Comparison of ENCODE assay signal across 22 cellular contexts in the genomic region with DNA sequence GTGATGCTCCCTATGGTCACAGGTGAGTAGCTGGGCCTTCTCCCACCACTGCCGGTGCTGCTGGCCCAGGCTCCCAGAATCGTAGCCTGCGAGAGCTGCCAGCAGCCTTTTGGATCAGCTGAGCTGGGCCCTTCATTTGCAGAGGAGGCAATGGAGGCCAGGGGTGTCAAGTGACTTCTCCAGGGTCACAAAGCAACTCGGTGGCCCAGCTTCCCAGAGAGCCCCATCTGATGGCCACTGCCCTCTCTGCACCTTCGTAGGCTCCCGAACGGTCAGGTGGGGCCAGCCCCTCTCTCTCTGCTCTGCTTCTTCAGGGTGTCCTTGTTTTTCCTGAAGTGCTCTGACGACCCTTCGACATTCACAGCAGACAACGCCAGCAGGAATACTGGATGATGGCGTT. TPM values are rescaled to one million over a fixed set of nuclear protein-coding genes. Genes with fewer than 3 reads are reported as not detected.
A peak's percentile ranks its signal among the peaks of the same experiment; 100 is the strongest.
DNase-seq lines count a peak whose midpoint lies in the region; FAIRE-seq and TF ChIP-seq lines count a peak whose summit lies in the region.
"Had no signal": no experiment of that assay in that cellular context is flagged by ENCODE, and none has a peak within 500 bp of the region (broad histone marks: within the 10 kb centered on the region; RNA-seq: fewer than 3 reads in every experiment).

No MANE protein-coding gene starts in this region.

- no TSS peak for BruUV-seq in A673 (replicated peaks; lab: Mats Ljungman, UMichigan)

- H3K23ac ChIP-seq in H1 (ENCODE audit: insufficient read length): no peak overlapping the region
- no peak overlapping the region for H3K23ac ChIP-seq in trophoblast cell (ENCODE audit: low read length)

- H3K18ac ChIP-seq in H1 (ENCODE audit: extremely low read depth, low read length) (no peak overlapping the region), trophoblast cell (ENCODE audit: low read length) (peak overlapping the region; percentile 65)

- no peaks in the 10 kb centered on the region for H4K20me1 ChIP-seq in BLaER1
- no peaks in the 10 kb centered on the region for H4K20me1 ChIP-seq in H1 (replicated peaks in 1 of 2; ENCODE audit: control insufficient read depth in 1 of 2, insufficient read depth in 2 of 2, low read length in 2 of 2)

- H3K4me3 ChIP-seq in BLaER1 (no peak overlapping the region), NT2/D1 (ENCODE audit: insufficient read length, low read depth) (no peak overlapping the region), H1 (ENCODE audit: extremely low read depth in 1 of 4, insufficient read depth in 2 of 4, low read depth in 3 of 4, low read length in 4 of 4) (no peak overlapping the region), trophoblast cell (ENCODE audit: low read depth, low read length) (no peak overlapping the region), A673 (ENCODE audit: low read depth, low read length, poor library complexity, severe bottlenecking) (no peak overlapping the region)
- H3K4me3 ChIP-seq: uterus had no signal

- H3K27me3 ChIP-seq in BLaER1 (no peaks in the 10 kb centered on the region), NT2/D1 (ENCODE audit: insufficient read depth, insufficient read length) (no peaks in the 10 kb centered on the region), H1 (replicated peaks in 1 of 4; ENCODE audit: control insufficient read depth in 3 of 4, extremely low read depth in 1 of 4, insufficient read depth in 3 of 4, low read length in 3 of 4) (no peaks in the 10 kb centered on the region; a peak in 1 of 7 replicates), trophoblast cell (ENCODE audit: insufficient read depth, low read length) (no peaks in the 10 kb centered on the region), A673 (replicated peaks; ENCODE audit: insufficient read depth, low read depth, low read length, poor library complexity) (no peaks in the 10 kb centered on the region)
- H3K27me3 ChIP-seq: uterus had no signal

- H3K27ac Mint-ChIP-seq in activated naive CD4-positive, alpha-beta T cell treated with anti-CD3 and anti-CD28 coated beads, Interleukin-2, amount 10 ng/mL, durations not matched to agents 7 days and 5 days: no peak overlapping the region
- H3K27ac Mint-ChIP-seq: activated T-cell treated with anti-CD3 and anti-CD28 coated beads, Interleukin-2, amount 50 U/mL, for 72 hours had no signal

- H3K9me3 ChIP-seq in BLaER1: no peaks in the 10 kb centered on the region
- no peaks in the 10 kb centered on the region for H3K9me3 ChIP-seq in NT2/D1 (ENCODE audit: insufficient read depth, low read length)
- H3K9me3 ChIP-seq in H1 (ENCODE audit: insufficient read depth in 2 of 2, low read depth in 1 of 2, low read length in 1 of 2): no peaks in the 10 kb centered on the region
- no peaks in the 10 kb centered on the region for H3K9me3 ChIP-seq in trophoblast cell (ENCODE audit: insufficient read depth, low read depth, low read length)
- H3K9me3 ChIP-seq in A673 (ENCODE audit: low read depth, low read length, poor library complexity, severe bottlenecking): no peaks in the 10 kb centered on the region
- H3K9me3 ChIP-seq: uterus had no signal

- 88% methylated on average over 11 of the region's 11 CpGs; no CpG with 5 or more reads in 1 of the 2 experiments for WGBS in H1 (ENCODE audit: extremely low coverage in 1 of 2, insufficient coverage in 1 of 2, insufficient read length in 1 of 2, insufficient replicate concordance in 2 of 2, low coverage in 1 of 2, low lambda C conversion rate in 2 of 2, missing lambda C conversion rate in 1 of 2), 2 experiments
- WGBS in trophoblast cell (ENCODE audit: extremely low coverage, insufficient coverage, insufficient read length): no CpG with 5 or more reads among the region's 11 CpGs

- no peak overlapping the region for H3K4me3 Mint-ChIP-seq in activated naive CD4-positive, alpha-beta T cell treated with anti-CD3 and anti-CD28 coated beads, Interleukin-2, amount 10 ng/mL, durations not matched to agents 7 days and 5 days
- H3K4me3 Mint-ChIP-seq: activated T-cell treated with anti-CD3 and anti-CD28 coated beads, Interleukin-2, amount 50 U/mL, for 72 hours had no signal

- H4K91ac ChIP-seq in H1 (replicated peaks; ENCODE audit: insufficient read length, low read length) (peak overlapping the region; percentile 17), trophoblast cell (ENCODE audit: low read depth, low read length) (peak overlapping the region; percentile 89)

- H2BK20ac ChIP-seq in H1 (ENCODE audit: low read length): no peak overlapping the region

- no peak overlapping the region for H3K56ac ChIP-seq in H1 (replicated peaks; ENCODE audit: insufficient read length, low read depth, low read length)

- H3K4ac ChIP-seq in H1 (replicated peaks; ENCODE audit: insufficient read length, low read depth, low read length): no peak overlapping the region
- H3K4ac ChIP-seq in trophoblast cell (ENCODE audit: low read depth, low read length): peak overlapping the region; percentile 44

- peaks cover 7% of the 10 kb centered on the region for H3K4me1 Mint-ChIP-seq in activated naive CD4-positive, alpha-beta T cell treated with anti-CD3 and anti-CD28 coated beads, Interleukin-2, amount 10 ng/mL, durations not matched to agents 7 days and 5 days

- H3K9me3 Mint-ChIP-seq in activated naive CD4-positive, alpha-beta T cell treated with anti-CD3 and anti-CD28 coated beads, Interleukin-2, amount 10 ng/mL, durations not matched to agents 7 days and 5 days: no peaks in the 10 kb centered on the region
- H3K9me3 Mint-ChIP-seq: activated T-cell treated with anti-CD3 and anti-CD28 coated beads, Interleukin-2, amount 50 U/mL, for 72 hours; CD8-positive, alpha-beta memory T cell had no signal

- TF ChIP-seq RAD21 in H1 (IDR thresholded peaks at IDR 0.05 in 1 of 2, conservative IDR thresholded peaks at IDR 0.05 in 1 of 2; ENCODE audit: low read depth in 2 of 2, low read length in 2 of 2): 0 out of 4 replicates have a peak, but pooled peaks of 1 of the 2 experiments have one; percentile 7

- H2BK5ac ChIP-seq in H1 (ENCODE audit: low read depth, low read length) (0 out of 2 replicates have a peak overlapping the region, but pooled peaks have one; percentile 0), trophoblast cell (ENCODE audit: low read depth, low read length, poor library complexity) (peak overlapping the region; percentile 63)

- no peaks in the 10 kb centered on the region for H3K23me2 ChIP-seq in H1 (ENCODE audit: low read depth, low read length)

- 0 out of 2 replicates have a peak overlapping the region, but pooled peaks have one; percentile 9 for H2BK12ac ChIP-seq in H1 (ENCODE audit: low read depth, low read length)
- H2BK12ac ChIP-seq in trophoblast cell (ENCODE audit: low read length): peak overlapping the region; percentile 97

- DNase-seq in NT2/D1 (ENCODE audit: low read depth, low spot score): no peak
- no peak for DNase-seq in H1 (ENCODE audit: low read depth in 1 of 2, low spot score in 2 of 2)
- no peak for DNase-seq in trophoblast cell
- DNase-seq in DMS 273 treated with DMSO at 0.1 percent for 48 hours (lab: John Stamatoyannopoulos, UW): no peak
- DNase-seq in A673 (ENCODE audit: low spot score): no peak
- no peak for DNase-seq in activated naive CD4-positive, alpha-beta T cell treated with anti-CD3 and anti-CD28 coated beads, Interleukin-2, amount 10 ng/mL, durations not matched to agents 7 days and 5 days
- no peak for DNase-seq in GM10266 (ENCODE audit: extremely low spot score)
- DNase-seq: activated naive CD4-positive, alpha-beta T cell treated with anti-CD3 and anti-CD28 coated beads, Interleukin-2, amount 50 U/mL, for 16 hours; activated T-cell treated with anti-CD3 and anti-CD28 coated beads, Interleukin-2, amount 50 U/mL, for 72 hours; CD8-positive, alpha-beta memory T cell; cerebellar nuclear complex; DMS79; NCI-H1105; NCI-H2029 treated with DMSO at 0.1 percent for 48 hours; NCI-H446 treated with DMSO at 0.1 percent for 48 hours; NK-92 treated with Interleukin-12 subunit alpha and Interleukin-12 subunit beta, amount 100 ng/mL, for 24 hours; stimulated activated CD8-positive, alpha-beta memory T cell treated with anti-CD3 and anti-CD28 coated beads, Interleukin-4, amount 100 ng/mL, for 48 hours; uterus had no signal

- intact Hi-C loops in A673 (cut with micrococcal nuclease; ENCODE audit: unreplicated experiment): no loop called here

- H4K5ac ChIP-seq in H1 (ENCODE audit: insufficient read length, low read depth, low read length): no peak overlapping the region

- no peak for TF ChIP-seq EP300 in H1 (IDR thresholded peaks at IDR 0.05; ENCODE audit: borderline replicate concordance in 1 of 2, low read depth in 2 of 2, low read length in 2 of 2)

- H3K14ac ChIP-seq in H1 (ENCODE audit: insufficient read length) (no peak overlapping the region), trophoblast cell (ENCODE audit: low read length) (peak overlapping the region; percentile 57)

- H3K4me1 ChIP-seq in BLaER1: peaks cover 70% of the 10 kb centered on the region
- H3K4me1 ChIP-seq in NT2/D1 (ENCODE audit: insufficient read depth, insufficient read length): peaks cover 54% of the 10 kb centered on the region
- H3K4me1 ChIP-seq in H1 (replicated peaks in 1 of 4; ENCODE audit: control insufficient read depth in 3 of 4, insufficient read depth in 4 of 4, low read length in 3 of 4): peaks cover 0 to 23% (median 19%) of the 10 kb centered on the region in 4 experiments; a peak in 5 of 7 replicates
- H3K4me1 ChIP-seq in trophoblast cell (ENCODE audit: control insufficient read depth in 1 of 2, insufficient read depth in 2 of 2, low read length in 2 of 2): peaks cover 69 to 81% of the 10 kb centered on the region in 2 experiments
- peaks cover 10% of the 10 kb centered on the region for H3K4me1 ChIP-seq in A673 (ENCODE audit: insufficient read depth, low read length, poor library complexity, severe bottlenecking)

- H3K9ac ChIP-seq in BLaER1 (no peak overlapping the region), NT2/D1 (ENCODE audit: insufficient read length, low read depth) (peak overlapping the region; percentile 51), H1 (replicated peaks in 1 of 4; ENCODE audit: extremely low read depth in 1 of 4, low read depth in 3 of 4, low read length in 3 of 4) (no peak overlapping the region), trophoblast cell (ENCODE audit: low read length) (no peak overlapping the region)

- H3K36me3 ChIP-seq in BLaER1 (no peaks in the 10 kb centered on the region), NT2/D1 (ENCODE audit: insufficient read depth, insufficient read length, low read length) (no peaks in the 10 kb centered on the region), H1 (ENCODE audit: control insufficient read depth in 2 of 4, insufficient read depth in 4 of 4, low read length in 3 of 4) (no peaks in the 10 kb centered on the region), trophoblast cell (ENCODE audit: control insufficient read depth in 1 of 2, insufficient read depth in 2 of 2, low read length in 2 of 2) (no peaks in the 10 kb centered on the region), A673 (ENCODE audit: insufficient read depth, low read length, poor library complexity, severe bottlenecking) (no peaks in the 10 kb centered on the region)
- H3K36me3 ChIP-seq: uterus had no signal

- TF ChIP-seq POLR2A in H1 (IDR thresholded peaks at IDR 0.05; ENCODE audit: control extremely low read depth in 1 of 2, low read depth in 2 of 2, low read length in 2 of 2): no peak

- H3K27ac ChIP-seq in BLaER1: peak overlapping the region; percentile 18; the same call in 1 of the 2 replicates
- no peak overlapping the region for H3K27ac ChIP-seq in H1 (ENCODE audit: low read depth, low read length)
- peak overlapping the region; percentile 76 for H3K27ac ChIP-seq in trophoblast cell (ENCODE audit: low read depth, low read length)
- no peak overlapping the region for H3K27ac ChIP-seq in A673 (ENCODE audit: low read depth, low read length, poor library complexity, severe bottlenecking)
- H3K27ac ChIP-seq: uterus had no signal

- H4K8ac ChIP-seq in H1 (ENCODE audit: extremely low read depth, insufficient read depth, low read length) (peak overlapping the region; percentile 51; the same call in 1 of the 2 replicates), trophoblast cell (ENCODE audit: low read depth, low read length) (peak overlapping the region; percentile 12)

- H3K79me1 ChIP-seq in H1 (ENCODE audit: low read depth, low read length) (no peaks in the 10 kb centered on the region), trophoblast cell (ENCODE audit: low read length) (peaks cover 61% of the 10 kb centered on the region)

- no peak for FAIRE-seq in H1 (lab: Jason Lieb, UNC)
- FAIRE-seq: H54 had no signal

- H2BK120ac ChIP-seq in H1 (replicated peaks; ENCODE audit: low read depth, low read length) (no peak overlapping the region), trophoblast cell (ENCODE audit: insufficient read depth, low read length, poor library complexity) (peak overlapping the region; percentile 87)

- H3K79me2 ChIP-seq in H1 (ENCODE audit: control insufficient read depth in 1 of 2, insufficient read depth in 2 of 2, low read length in 2 of 2) (no peaks in the 10 kb centered on the region), trophoblast cell (ENCODE audit: control insufficient read depth, insufficient read depth, low read length, poor library complexity) (peaks cover 17% of the 10 kb centered on the region)

- no peak overlapping the region for H2AFZ ChIP-seq in H1 (ENCODE audit: low read length)
- H2AFZ ChIP-seq in trophoblast cell (ENCODE audit: insufficient read depth, low read length, poor library complexity): no peak overlapping the region

- no peak overlapping the region for H3K4me2 ChIP-seq in BLaER1
- no peak overlapping the region for H3K4me2 ChIP-seq in H1 (ENCODE audit: insufficient read depth in 1 of 2, low read depth in 2 of 2, low read length in 2 of 2)
- H3K4me2 ChIP-seq in trophoblast cell (ENCODE audit: low read length): no peak overlapping the region

- POLR2A ChIA-PET in H1 (lab: Charles Lee; ENCODE audit: partially characterized antibody) (interaction anchor here (1.1 kb wide), 1 partner anchor 9 kb away, joined by 3 read pairs; no protein-coding TSS in a partner anchor), A673 (lab: Charles Lee; ENCODE audit: low non-redundant PET) (no interaction called here)

- CTCF ChIA-PET in H1 (lab: Charles Lee; ENCODE audit: partially characterized antibody) (interaction anchor here (0.6 to 9.4 kb wide), 12 partner anchors 10 to 1333 kb away, joined by 3 to 86 read pairs (median 4); no protein-coding TSS in a partner anchor), A673 (lab: Charles Lee) (no interaction called here)
- CTCF ChIA-PET in activated naive CD4-positive, alpha-beta T cell treated with anti-CD3 and anti-CD28 coated beads, Interleukin-2, amount 10 ng/mL, durations not matched to agents 7 days and 5 days (lab: Charles Lee): interaction anchor here (1.0 to 1.8 kb wide), 2 partner anchors 10 to 29 kb away, joined by 5 to 7 read pairs; no protein-coding TSS in a partner anchor

- no peaks in the 10 kb centered on the region for H3K36me3 Mint-ChIP-seq in activated naive CD4-positive, alpha-beta T cell treated with anti-CD3 and anti-CD28 coated beads, Interleukin-2, amount 10 ng/mL, durations not matched to agents 7 days and 5 days
- H3K36me3 Mint-ChIP-seq: CD8-positive, alpha-beta memory T cell had no signal

- H4K12ac ChIP-seq in trophoblast cell (ENCODE audit: low read depth, low read length): no peak overlapping the region

- H2BK15ac ChIP-seq in H1 (ENCODE audit: low read length): no peak overlapping the region

- H2AK5ac ChIP-seq in H1 (ENCODE audit: low read depth, low read length) (no peak overlapping the region), trophoblast cell (ENCODE audit: low read length) (peak overlapping the region; percentile 98)

- H3K27me3 Mint-ChIP-seq in activated naive CD4-positive, alpha-beta T cell treated with anti-CD3 and anti-CD28 coated beads, Interleukin-2, amount 10 ng/mL, durations not matched to agents 7 days and 5 days: peaks cover 44% of the 10 kb centered on the region

- TF ChIP-seq CTCF in H1 (IDR thresholded peaks at IDR 0.05; ENCODE audit: control extremely low read depth in 1 of 3, insufficient read depth in 1 of 3, low read depth in 1 of 3, low read length in 3 of 3) (peak in 2 of 3 experiments; percentile 16 to 36; a peak in 2 of 4 replicates), A673 (conservative IDR thresholded peaks at IDR 0.05; ENCODE audit: low read depth, low read length) (no peak), GM10266 (IDR thresholded peaks at IDR 0.05; ENCODE audit: control insufficient read depth, insufficient read depth, low read depth, missing control alignments) (no peak)

RNA-seq across cellular contexts. Expression of gene KRT80, which starts 4.6 kb away (rescaled TPM):
- 0.08 TPM in 1 of 2 replicates, not detected in the other for total RNA-seq in H1 (2021; fragmentation: NEBNext Ultra II Directional; extraction: Animal tissue kit (Norgen Biotek cat#: 25700))
- polyA plus RNA-seq in H1 (2011; rRNA removed): 0.05 and 0.06 TPM in 2 replicates
- polyA plus RNA-seq in H1 (2011; cell fraction: cytosol; rRNA removed): 0.05 TPM
- 0.06 TPM for polyA plus RNA-seq in H1 (2011; cell fraction: nucleus; rRNA removed)
- polyA plus RNA-seq in H1 (2012, experiment 1 of 2): 0.05 to 0.06 TPM in 2 of 4 replicates, not detected in the others
- 0.07 TPM for polyA plus RNA-seq in H1 (2012, experiment 2 of 2)
- 0.04 TPM for polyA plus RNA-seq in H1 (2013, experiment 1 of 2)
- polyA plus RNA-seq in H1 (2013, experiment 2 of 2): 0.09 TPM
- polyA minus RNA-seq in H1 (2011; rRNA and poly(A)+ RNA removed): 0.03 and 0.10 TPM in 2 replicates
- 0.37 TPM for polyA minus RNA-seq in H1 (2011; cell fraction: cytosol; rRNA and poly(A)+ RNA removed)
- 0.20 TPM for polyA minus RNA-seq in H1 (2011; cell fraction: nucleus; rRNA and poly(A)+ RNA removed)
- 26.3 and 28.8 TPM in 2 replicates for polyA plus RNA-seq in trophoblast cell (2013)
- total RNA-seq in A673 (2021): 0.33 and 1.0 TPM in 2 replicates
- total RNA-seq: activated CD8-positive, alpha-beta memory T cell treated with anti-CD3 and anti-CD28 coated beads for 36 hours; activated T-cell treated with anti-CD3 and anti-CD28 coated beads, Interleukin-2, amount 50 U/mL, for 72 hours; CD8-positive, alpha-beta memory T cell; subcutaneous adipose tissue had no signal
- polyA plus RNA-seq: CD8-positive, alpha-beta memory T cell had no signal

RNA-seq across cellular contexts. Expression of gene KRT7, which starts 45.8 kb away (rescaled TPM):
- total RNA-seq in H1 (2021; fragmentation: NEBNext Ultra II Directional; extraction: Animal tissue kit (Norgen Biotek cat#: 25700)): 13.2 and 16.5 TPM in 2 replicates
- 19.0 and 25.6 TPM in 2 replicates for polyA plus RNA-seq in H1 (2011; rRNA removed)
- 20.8 TPM for polyA plus RNA-seq in H1 (2011; cell fraction: cytosol; rRNA removed)
- polyA plus RNA-seq in H1 (2011; cell fraction: nucleus; rRNA removed): 32.4 TPM
- 10.8 to 28.4 TPM (median 20.2 TPM) in 4 replicates for polyA plus RNA-seq in H1 (2012, experiment 1 of 2)
- 20.5 TPM for polyA plus RNA-seq in H1 (2012, experiment 2 of 2)
- polyA plus RNA-seq in H1 (2013, experiment 1 of 2): 4.4 TPM
- polyA plus RNA-seq in H1 (2013, experiment 2 of 2): 4.8 TPM
- 16.8 and 19.4 TPM in 2 replicates for polyA minus RNA-seq in H1 (2011; rRNA and poly(A)+ RNA removed)
- 13.4 TPM for polyA minus RNA-seq in H1 (2011; cell fraction: cytosol; rRNA and poly(A)+ RNA removed)
- 20.8 TPM for polyA minus RNA-seq in H1 (2011; cell fraction: nucleus; rRNA and poly(A)+ RNA removed)
- 666 and 746 TPM in 2 replicates for polyA plus RNA-seq in trophoblast cell (2013)
- total RNA-seq in A673 (2021): 0.79 and 1.0 TPM in 2 replicates
- polyA plus RNA-seq: CD8-positive, alpha-beta memory T cell had no signal

Comparison
In these comparisons a context has a peak if more than half of its experiments do, and no peak if none do; other contexts are left out.
1. H3K27ac ChIP-seq: peak in BLaER1 (single experiment) and trophoblast cell (single experiment); none in H1 (single experiment) and A673 (single experiment).
2. CTCF ChIP-seq: peak in H1 (2 of 3); none in A673 (single experiment) and GM10266 (single experiment).